In genomic region chr16:29830774-29831173, GRCh38 we compare ENCODE assay signal across 17 cellular contexts. TPM values are rescaled to one million over a fixed set of nuclear protein-coding genes. Genes with fewer than 3 reads are reported as not detected.
DNase-seq lines count a peak whose midpoint lies in the region; ATAC-seq, FAIRE-seq and TF ChIP-seq lines count a peak whose summit lies in the region.
"Had no signal": no experiment of that assay in that cellular context is flagged by ENCODE, and none has a peak within 500 bp of the region (broad histone marks: within the 10 kb centered on the region; RNA-seq: fewer than 3 reads in every experiment).

No MANE protein-coding gene starts in this region.

- H3K4me1 Mint-ChIP-seq in T-helper 1 cell treated with Interleukin-12 subunit alpha and Interleukin-12 subunit beta and Interleukin-4 antibody, amounts not matched to agents 30 μg/mL and 1 μg/mL, for 36 hours (ENCODE audit: low read depth), result peaks cover 19% of the 10 kb centered on the region
- H3K4me1 Mint-ChIP-seq in neural progenitor cell, result peaks cover 6% of the 10 kb centered on the region
- peaks cover 3% of the 10 kb centered on the region for H3K4me1 Mint-ChIP-seq in osteocyte (ENCODE audit: unreplicated experiment)

- 91% methylated on average over 4 of the region's 11 CpGs; no CpG with 5 or more reads in 1 of the 2 experiments for WGBS in H1 (ENCODE audit: extremely low coverage in 1 of 2, insufficient coverage in 1 of 2, insufficient read length in 1 of 2, insufficient replicate concordance in 2 of 2, low coverage in 1 of 2, low lambda C conversion rate in 2 of 2, missing lambda C conversion rate in 1 of 2), 2 experiments

- POLR2A ChIA-PET in RWPE1 (lab: Yijun Ruan, JAX; ENCODE audit: low non-redundant PET), result no interaction called here
- POLR2A ChIA-PET in H1 (lab: Charles Lee; ENCODE audit: partially characterized antibody), result no interaction called here

- peak overlapping the region; percentile 36 for H3K27ac Mint-ChIP-seq in T-helper 1 cell treated with Interleukin-12 subunit alpha and Interleukin-12 subunit beta and Interleukin-4 antibody, amounts not matched to agents 30 μg/mL and 1 μg/mL, for 36 hours
- H3K27ac Mint-ChIP-seq in neural progenitor cell, result no peak overlapping the region
- H3K27ac Mint-ChIP-seq in osteocyte (ENCODE audit: unreplicated experiment), result no peak overlapping the region

- H3K9me3 Mint-ChIP-seq in T-helper 1 cell treated with Interleukin-12 subunit alpha and Interleukin-12 subunit beta and Interleukin-4 antibody, amounts not matched to agents 30 μg/mL and 1 μg/mL, for 36 hours, result no peaks in the 10 kb centered on the region
- H3K9me3 Mint-ChIP-seq in neural progenitor cell, result no peaks in the 10 kb centered on the region
- H3K9me3 Mint-ChIP-seq in osteocyte (ENCODE audit: unreplicated experiment), result no peaks in the 10 kb centered on the region

- 0 out of 2 replicates have a peak overlapping the region, but pooled peaks have one; percentile 39 for H2AK5ac ChIP-seq in H1 (ENCODE audit: low read depth, low read length)

- H3K4me2 ChIP-seq in H1 (ENCODE audit: insufficient read depth in 1 of 2, low read depth in 2 of 2, low read length in 2 of 2) (no peak overlapping the region), neural progenitor cell (no peak overlapping the region)
- H3K4me2 ChIP-seq: BLaER1 had no signal

- H2BK12ac ChIP-seq in H1 (ENCODE audit: low read depth, low read length), result no peak overlapping the region

- H2AFZ ChIP-seq in H1 (ENCODE audit: low read length) (no peak overlapping the region), neural progenitor cell (replicated peaks) (no peak overlapping the region)

- H4K20me1 ChIP-seq in H1 (replicated peaks in 1 of 2; ENCODE audit: control insufficient read depth in 1 of 2, insufficient read depth in 2 of 2, low read length in 2 of 2), result no peaks in the 10 kb centered on the region
- H4K20me1 ChIP-seq in neural progenitor cell (ENCODE audit: low read depth), result no peaks in the 10 kb centered on the region
- H4K20me1 ChIP-seq: BLaER1 had no signal

- H2BK120ac ChIP-seq in H1 (replicated peaks; ENCODE audit: low read depth, low read length), result no peak overlapping the region

- no peak overlapping the region for H3K14ac ChIP-seq in H1 (ENCODE audit: insufficient read length)

- peaks cover 4% of the 10 kb centered on the region for H3F3A ChIP-seq in neural progenitor cell (ENCODE audit: low read depth)

- TF ChIP-seq RAD21 in H1 (IDR thresholded peaks at IDR 0.05 in 1 of 2, conservative IDR thresholded peaks at IDR 0.05 in 1 of 2; ENCODE audit: low read depth in 2 of 2, low read length in 2 of 2), result no peak

- H3K36me3 Mint-ChIP-seq in T-helper 1 cell treated with Interleukin-12 subunit alpha and Interleukin-12 subunit beta and Interleukin-4 antibody, amounts not matched to agents 30 μg/mL and 1 μg/mL, for 36 hours (ENCODE audit: low read depth), result peaks cover 32% of the 10 kb centered on the region
- H3K36me3 Mint-ChIP-seq in neural progenitor cell (no peaks in the 10 kb centered on the region), osteocyte (ENCODE audit: unreplicated experiment) (peaks cover 25% of the 10 kb centered on the region)

- H3K4me3 ChIP-seq in H1 (ENCODE audit: extremely low read depth in 1 of 4, insufficient read depth in 2 of 4, low read depth in 3 of 4, low read length in 4 of 4) (no peak overlapping the region), neural progenitor cell (no peak overlapping the region)
- H3K4me3 ChIP-seq: BLaER1, GM12878 had no signal

- no peak for FAIRE-seq in H1 (lab: Jason Lieb, UNC)
- FAIRE-seq: GM12878, GM18507, H54, HTR-8/SVneo had no signal

- no peak for TF ChIP-seq POLR2A in H1 (IDR thresholded peaks at IDR 0.05; ENCODE audit: control extremely low read depth in 1 of 2, low read depth in 2 of 2, low read length in 2 of 2)

- H3K4ac ChIP-seq in H1 (replicated peaks; ENCODE audit: insufficient read length, low read depth, low read length), result no peak overlapping the region

- H4K5ac ChIP-seq in H1 (ENCODE audit: insufficient read length, low read depth, low read length), result no peak overlapping the region

- H3K27me3 ChIP-seq in H1 (replicated peaks in 1 of 4; ENCODE audit: control insufficient read depth in 3 of 4, extremely low read depth in 1 of 4, insufficient read depth in 3 of 4, low read length in 3 of 4), result 0 out of 7 replicates have a peak, but pooled peaks cover 0 to 3% (median 0%) of the 10 kb centered on the region in 4 experiments
- no peaks in the 10 kb centered on the region for H3K27me3 ChIP-seq in neural progenitor cell
- H3K27me3 ChIP-seq: BLaER1 had no signal

- no peak overlapping the region for H3K56ac ChIP-seq in H1 (replicated peaks; ENCODE audit: insufficient read length, low read depth, low read length)

- TF ChIP-seq CTCF in RWPE1 (conservative IDR thresholded peaks at IDR 0.05; ENCODE audit: low read depth) (no peak), H1 (IDR thresholded peaks at IDR 0.05; ENCODE audit: control extremely low read depth in 1 of 3, insufficient read depth in 1 of 3, low read depth in 1 of 3, low read length in 3 of 3) (no peak), neural progenitor cell (IDR thresholded peaks at IDR 0.05) (no peak), omental fat pad (IDR thresholded peaks at IDR 0.05) (no peak), osteocyte (IDR thresholded peaks at IDR 0.05) (no peak)

- no peak overlapping the region for H2BK5ac ChIP-seq in H1 (ENCODE audit: low read depth, low read length)

- H3K79me2 ChIP-seq in H1 (ENCODE audit: control insufficient read depth in 1 of 2, insufficient read depth in 2 of 2, low read length in 2 of 2), result no peaks in the 10 kb centered on the region
- no peaks in the 10 kb centered on the region for H3K79me2 ChIP-seq in neural progenitor cell (ENCODE audit: low read depth)

- H3K4me1 ChIP-seq in H1 (replicated peaks in 1 of 4; ENCODE audit: control insufficient read depth in 3 of 4, insufficient read depth in 4 of 4, low read length in 3 of 4) (peaks cover 0 to 2% (median 0%) of the 10 kb centered on the region in 4 experiments; a peak in 3 of 7 replicates), neural progenitor cell (peaks cover 4% of the 10 kb centered on the region)

- no peak overlapping the region for H3K9ac ChIP-seq in H1 (replicated peaks in 1 of 4; ENCODE audit: extremely low read depth in 1 of 4, low read depth in 3 of 4, low read length in 3 of 4)
- no peak overlapping the region for H3K9ac ChIP-seq in neural progenitor cell
- H3K9ac ChIP-seq: BLaER1 had no signal

- CTCF ChIA-PET in RWPE1 (lab: Yijun Ruan, JAX), result no interaction called here
- CTCF ChIA-PET in H1 (lab: Charles Lee; ENCODE audit: partially characterized antibody), result no interaction called here

- no peak overlapping the region for H3K4me3 Mint-ChIP-seq in T-helper 1 cell treated with Interleukin-12 subunit alpha and Interleukin-12 subunit beta and Interleukin-4 antibody, amounts not matched to agents 30 μg/mL and 1 μg/mL, for 36 hours
- H3K4me3 Mint-ChIP-seq in neural progenitor cell, result peak overlapping the region; percentile 18
- H3K4me3 Mint-ChIP-seq in osteocyte (ENCODE audit: unreplicated experiment), result no peak overlapping the region

- DNase-seq in T-helper 1 cell, result no peak
- DNase-seq in RWPE1 (ENCODE audit: low spot score), result no peak
- DNase-seq in H1 (ENCODE audit: low read depth in 1 of 2, low spot score in 2 of 2), result no peak
- DNase-seq in neural progenitor cell (ENCODE audit: low spot score), result no peak
- DNase-seq in omental fat pad (ENCODE audit: low spot score), result no peak
- DNase-seq in NCI-H2227 (lab: John Stamatoyannopoulos, UW; ENCODE audit: unreplicated experiment), result no peak
- no peak for DNase-seq in osteocyte (ENCODE audit: extremely low spot score, unreplicated experiment)
- DNase-seq: 8988T, AML-193, DMS79 had no signal

- ATAC-seq in omental fat pad (ENCODE audit: low FRiP score), result no peak
- ATAC-seq: GM12878, HCT116 had no signal

- H4K8ac ChIP-seq in H1 (ENCODE audit: extremely low read depth, insufficient read depth, low read length), result no peak overlapping the region

- H3K18ac ChIP-seq in H1 (ENCODE audit: extremely low read depth, low read length), result no peak overlapping the region

- no peak overlapping the region for H4K91ac ChIP-seq in H1 (replicated peaks; ENCODE audit: insufficient read length, low read length)

- H3K27ac ChIP-seq in RWPE1, result peak overlapping the region; percentile 14; the same call in 1 of the 2 replicates
- H3K27ac ChIP-seq in H1 (ENCODE audit: low read depth, low read length), result no peak overlapping the region
- no peak overlapping the region for H3K27ac ChIP-seq in neural progenitor cell
- H3K27ac ChIP-seq: BLaER1 had no signal

- no peaks in the 10 kb centered on the region for H3K79me1 ChIP-seq in H1 (ENCODE audit: low read depth, low read length)

- no peak overlapping the region for H3K23ac ChIP-seq in H1 (ENCODE audit: insufficient read length)

- H3K23me2 ChIP-seq in H1 (ENCODE audit: low read depth, low read length), result no peaks in the 10 kb centered on the region

- H3K9me3 ChIP-seq in H1 (ENCODE audit: insufficient read depth in 2 of 2, low read depth in 1 of 2, low read length in 1 of 2) (no peaks in the 10 kb centered on the region), neural progenitor cell (ENCODE audit: low read depth) (no peaks in the 10 kb centered on the region)
- H3K9me3 ChIP-seq: BLaER1 had no signal

- TF ChIP-seq EP300 in H1 (IDR thresholded peaks at IDR 0.05; ENCODE audit: borderline replicate concordance in 1 of 2, low read depth in 2 of 2, low read length in 2 of 2), result no peak

- H3K27me3 Mint-ChIP-seq in T-helper 1 cell treated with Interleukin-12 subunit alpha and Interleukin-12 subunit beta and Interleukin-4 antibody, amounts not matched to agents 30 μg/mL and 1 μg/mL, for 36 hours (ENCODE audit: low read depth), result no peaks in the 10 kb centered on the region
- H3K27me3 Mint-ChIP-seq in neural progenitor cell (ENCODE audit: insufficient read depth, low read depth) (peaks cover 5% of the 10 kb centered on the region), osteocyte (ENCODE audit: unreplicated experiment) (no peaks in the 10 kb centered on the region)

- H3K36me3 ChIP-seq in H1 (ENCODE audit: control insufficient read depth in 2 of 4, insufficient read depth in 4 of 4, low read length in 3 of 4), result no peaks in the 10 kb centered on the region
- no peaks in the 10 kb centered on the region for H3K36me3 ChIP-seq in neural progenitor cell

- H2BK20ac ChIP-seq in H1 (ENCODE audit: low read length), result no peak overlapping the region

- no peak overlapping the region for H2BK15ac ChIP-seq in H1 (ENCODE audit: low read length)

RNA-seq across cellular contexts. Expression of gene MVP, which starts 10.5 kb away (rescaled TPM):
- 1.9 and 2.9 TPM in 2 replicates for total RNA-seq in H1 (2021; fragmentation: NEBNext Ultra II Directional; extraction: Animal tissue kit (Norgen Biotek cat#: 25700))
- 1.9 and 4.3 TPM in 2 replicates for polyA plus RNA-seq in H1 (2011; rRNA removed)
- 4.8 TPM for polyA plus RNA-seq in H1 (2011; cell fraction: cytosol; rRNA removed)
- polyA plus RNA-seq in H1 (2011; cell fraction: nucleus; rRNA removed), result 18.5 TPM
- polyA plus RNA-seq in H1 (2012, experiment 1 of 2), result 2.4 to 5.6 TPM (median 3.9 TPM) in 4 replicates
- polyA plus RNA-seq in H1 (2012, experiment 2 of 2), result 1.9 TPM
- 1.4 TPM for polyA plus RNA-seq in H1 (2013, experiment 1 of 2)
- polyA plus RNA-seq in H1 (2013, experiment 2 of 2), result 1.6 TPM
- 6.9 and 15.2 TPM in 2 replicates for polyA minus RNA-seq in H1 (2011; rRNA and poly(A)+ RNA removed)
- 4.5 TPM for polyA minus RNA-seq in H1 (2011; cell fraction: cytosol; rRNA and poly(A)+ RNA removed)
- polyA minus RNA-seq in H1 (2011; cell fraction: nucleus; rRNA and poly(A)+ RNA removed), result 3.7 TPM
- total RNA-seq in neural progenitor cell (ENCODE audit: low replicate concordance) (2.4 and 4.4 TPM in 2 replicates), omental fat pad (100 to 1,000 TPM; 101 to 151 (median 129) TPM), osteocyte (150 and 157 TPM in 2 replicates)

RNA-seq across cellular contexts. Expression of gene PAGR1, which starts 14.8 kb away (rescaled TPM):
- 56.4 and 56.6 TPM in 2 replicates for total RNA-seq in H1 (2021; fragmentation: NEBNext Ultra II Directional; extraction: Animal tissue kit (Norgen Biotek cat#: 25700))
- 35.4 and 53.5 TPM in 2 replicates for polyA plus RNA-seq in H1 (2011; rRNA removed)
- polyA plus RNA-seq in H1 (2011; cell fraction: cytosol; rRNA removed), result 61.5 TPM
- polyA plus RNA-seq in H1 (2011; cell fraction: nucleus; rRNA removed), result 143 TPM
- polyA plus RNA-seq in H1 (2012, experiment 1 of 2), result 53.2 to 67.0 TPM (median 62.3 TPM) in 4 replicates
- polyA plus RNA-seq in H1 (2012, experiment 2 of 2), result 60.2 TPM
- 43.2 TPM for polyA plus RNA-seq in H1 (2013, experiment 1 of 2)
- 44.5 TPM for polyA plus RNA-seq in H1 (2013, experiment 2 of 2)
- polyA minus RNA-seq in H1 (2011; rRNA and poly(A)+ RNA removed), result 5.8 and 8.3 TPM in 2 replicates
- polyA minus RNA-seq in H1 (2011; cell fraction: cytosol; rRNA and poly(A)+ RNA removed), result 19.6 TPM
- 30.1 TPM for polyA minus RNA-seq in H1 (2011; cell fraction: nucleus; rRNA and poly(A)+ RNA removed)
- total RNA-seq in neural progenitor cell (ENCODE audit: low replicate concordance) (47.2 and 88.3 TPM in 2 replicates), omental fat pad (10 to 100 TPM; 15.6 to 32.9 (median 20.6) TPM), osteocyte (26.4 and 29.1 TPM in 2 replicates)

RNA-seq across cellular contexts. Expression of gene PRRT2, which starts 18.8 kb away (rescaled TPM):
- 12.8 and 16.6 TPM in 2 replicates for total RNA-seq in H1 (2021; fragmentation: NEBNext Ultra II Directional; extraction: Animal tissue kit (Norgen Biotek cat#: 25700))
- 32.6 and 49.7 TPM in 2 replicates for polyA plus RNA-seq in H1 (2011; rRNA removed)
- 36.1 TPM for polyA plus RNA-seq in H1 (2011; cell fraction: cytosol; rRNA removed)
- polyA plus RNA-seq in H1 (2011; cell fraction: nucleus; rRNA removed), result 233 TPM
- polyA plus RNA-seq in H1 (2012, experiment 1 of 2), result 25.4 to 32.2 TPM (median 26.8 TPM) in 4 replicates
- 12.5 TPM for polyA plus RNA-seq in H1 (2012, experiment 2 of 2)
- 16.5 TPM for polyA plus RNA-seq in H1 (2013, experiment 1 of 2)
- polyA plus RNA-seq in H1 (2013, experiment 2 of 2), result 13.8 TPM
- polyA minus RNA-seq in H1 (2011; rRNA and poly(A)+ RNA removed), result 4.5 and 8.5 TPM in 2 replicates
- 5.9 TPM for polyA minus RNA-seq in H1 (2011; cell fraction: cytosol; rRNA and poly(A)+ RNA removed)
- polyA minus RNA-seq in H1 (2011; cell fraction: nucleus; rRNA and poly(A)+ RNA removed), result 29.9 TPM
- total RNA-seq in neural progenitor cell (ENCODE audit: low replicate concordance) (23.5 and 71.4 TPM in 2 replicates), omental fat pad (1 to 10 TPM in 2 of 4 donors, under 1 TPM in 2; 0.28 to 9.8 (median 1.0) TPM), osteocyte (8.8 and 13.4 TPM in 2 replicates)

RNA-seq across cellular contexts. Expression of gene MAZ, which starts 24.4 kb away (rescaled TPM):
- 376 and 380 TPM in 2 replicates for total RNA-seq in H1 (2021; fragmentation: NEBNext Ultra II Directional; extraction: Animal tissue kit (Norgen Biotek cat#: 25700))
- 219 and 357 TPM in 2 replicates for polyA plus RNA-seq in H1 (2011; rRNA removed)
- 226 TPM for polyA plus RNA-seq in H1 (2011; cell fraction: cytosol; rRNA removed)
- polyA plus RNA-seq in H1 (2011; cell fraction: nucleus; rRNA removed), result 465 TPM
- polyA plus RNA-seq in H1 (2012, experiment 1 of 2), result 359 to 553 TPM (median 440 TPM) in 4 replicates
- 327 TPM for polyA plus RNA-seq in H1 (2012, experiment 2 of 2)
- polyA plus RNA-seq in H1 (2013, experiment 1 of 2), result 126 TPM
- 116 TPM for polyA plus RNA-seq in H1 (2013, experiment 2 of 2)
- polyA minus RNA-seq in H1 (2011; rRNA and poly(A)+ RNA removed), result 294 and 426 TPM in 2 replicates
- polyA minus RNA-seq in H1 (2011; cell fraction: cytosol; rRNA and poly(A)+ RNA removed), result 315 TPM
- polyA minus RNA-seq in H1 (2011; cell fraction: nucleus; rRNA and poly(A)+ RNA removed), result 159 TPM
- total RNA-seq in neural progenitor cell (ENCODE audit: low replicate concordance) (120 and 220 TPM in 2 replicates), omental fat pad (10 to 100 TPM; 38.0 to 76.9 (median 57.7) TPM), osteocyte (304 and 305 TPM in 2 replicates)

RNA-seq across cellular contexts. Expression of gene CDIPT, which starts 32.3 kb away (rescaled TPM):
- total RNA-seq in H1 (2021; fragmentation: NEBNext Ultra II Directional; extraction: Animal tissue kit (Norgen Biotek cat#: 25700)), result 69.2 and 70.9 TPM in 2 replicates
- 140 and 190 TPM in 2 replicates for polyA plus RNA-seq in H1 (2011; rRNA removed)
- 121 TPM for polyA plus RNA-seq in H1 (2011; cell fraction: cytosol; rRNA removed)
- polyA plus RNA-seq in H1 (2011; cell fraction: nucleus; rRNA removed), result 112 TPM
- 68.6 to 81.2 TPM (median 78.1 TPM) in 4 replicates for polyA plus RNA-seq in H1 (2012, experiment 1 of 2)
- 94.9 TPM for polyA plus RNA-seq in H1 (2012, experiment 2 of 2)
- polyA plus RNA-seq in H1 (2013, experiment 1 of 2), result 63.4 TPM
- 67.9 TPM for polyA plus RNA-seq in H1 (2013, experiment 2 of 2)
- polyA minus RNA-seq in H1 (2011; rRNA and poly(A)+ RNA removed), result 50.1 and 60.7 TPM in 2 replicates
- 63.3 TPM for polyA minus RNA-seq in H1 (2011; cell fraction: cytosol; rRNA and poly(A)+ RNA removed)
- 28.2 TPM for polyA minus RNA-seq in H1 (2011; cell fraction: nucleus; rRNA and poly(A)+ RNA removed)
- total RNA-seq in neural progenitor cell (ENCODE audit: low replicate concordance) (21.0 and 61.7 TPM in 2 replicates), omental fat pad (100 to 1,000 TPM; 101 to 156 (median 104) TPM), osteocyte (104 and 108 TPM in 2 replicates)

Comparison
In these comparisons a context has a peak if more than half of its experiments do, and no peak if none do; other contexts are left out.
1. RNA of gene MVP, which starts 10.5 kb away (total RNA-seq): 150 to 157 TPM in osteocyte and 101 to 151 TPM in omental fat pad; 2.4 to 4.4 TPM in neural progenitor cell and 1.9 to 2.9 TPM in H1; every median in the first group is over 10 times any median in the second.